In the genomic region with DNA sequence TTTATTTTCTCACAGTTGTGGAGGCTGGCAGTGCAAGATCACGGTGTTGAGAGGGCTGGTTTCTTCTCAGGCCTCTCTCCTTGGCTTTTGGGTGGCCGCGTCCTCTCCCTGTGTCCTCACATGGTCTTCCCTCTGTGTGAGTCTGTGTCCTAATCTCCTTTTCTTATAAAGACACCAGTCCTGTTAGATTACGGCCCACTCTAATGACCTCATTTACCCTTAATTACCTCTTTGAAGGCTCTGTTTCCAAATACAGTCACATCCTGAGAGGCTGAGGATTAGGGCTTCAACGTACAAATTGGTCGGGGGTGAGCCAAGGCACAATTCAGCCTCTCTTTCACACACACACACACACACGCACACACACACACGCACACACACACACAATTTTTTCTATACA, we compare ENCODE assay signal across 18 cellular contexts.
"Had no signal": no experiment of that assay in that cellular context is flagged by ENCODE, and none has a peak within 500 bp of the region (broad histone marks: within the 10 kb centered on the region; RNA-seq: fewer than 3 reads in every experiment).

No MANE protein-coding gene starts in this region.

- H3K27me3 ChIP-seq: cardiac muscle cell, esophagus muscularis mucosa, suprapubic skin had no signal

- H3K27ac ChIP-seq: cardiac muscle cell, esophagus muscularis mucosa, lower lobe of right lung, skin epidermis, suprapubic skin, VCaP had no signal

- DNase-seq: activated CD4-positive, alpha-beta T cell treated with anti-CD3 and anti-CD28 coated beads for 1 hour; activated gamma-delta T cell treated with Interleukin-2 at 50 U/mL for 16 hours; activated naive CD8-positive, alpha-beta T cell treated with anti-CD3 and anti-CD28 coated beads for 36 hours; activated T-cell treated with anti-CD3 and anti-CD28 coated beads for 4 hours; amygdala; effector CD8-positive, alpha-beta T cell; left colon; lower lobe of right lung; midbrain; right cardiac atrium; stimulated activated naive CD8-positive, alpha-beta T cell treated with anti-CD3 and anti-CD28 coated beads, Interleukin-15, amount 100 ng/mL, for 72 hours; SW 1271; T-helper 2 cell had no signal

- ATAC-seq: left colon; right cardiac atrium; stimulated activated naive CD8-positive, alpha-beta T cell treated with anti-CD3 and anti-CD28 coated beads, Interleukin-15, amount 100 ng/mL, for 72 hours had no signal

- H3K4me1 ChIP-seq: lower lobe of right lung had no signal
